In genomic region chr15:40066531-40066930, GRCh38 we compare ENCODE assay signal across 19 cellular contexts.
"Had no signal": no experiment of that assay in that cellular context is flagged by ENCODE, and none has a peak within 500 bp of the region (broad histone marks: within the 10 kb centered on the region; RNA-seq: fewer than 3 reads in every experiment).

No MANE protein-coding gene starts in this region.

- H3K4me3 ChIP-seq: gastroesophageal sphincter, heart right ventricle, lung, uterus had no signal

- H3K36me3 ChIP-seq: brain microvascular endothelial cell, gastroesophageal sphincter, neutrophil, uterus had no signal

- H3K27me3 Mint-ChIP-seq: activated CD8-positive, alpha-beta T cell treated with anti-CD3 and anti-CD28 coated beads for 36 hours; activated naive CD8-positive, alpha-beta T cell treated with anti-CD3 and anti-CD28 coated beads, Interleukin-2, amount 10 ng/mL, durations not matched to agents 7 days and 5 days; effector memory CD8-positive, alpha-beta T cell had no signal

- H3K36me3 Mint-ChIP-seq: activated naive CD8-positive, alpha-beta T cell treated with anti-CD3 and anti-CD28 coated beads, Interleukin-2, amount 10 ng/mL, durations not matched to agents 7 days and 5 days had no signal

- DNase-seq: activated CD4-positive, alpha-beta T cell treated with anti-CD3 and anti-CD28 coated beads for 48 hours; activated CD8-positive, alpha-beta T cell treated with anti-CD3 and anti-CD28 coated beads for 36 hours; activated naive CD4-positive, alpha-beta T cell; activated naive CD8-positive, alpha-beta T cell treated with anti-CD3 and anti-CD28 coated beads, Interleukin-2, amount 10 ng/mL, durations not matched to agents 7 days and 5 days; activated T-cell treated with anti-CD3 and anti-CD28 coated beads, Interleukin-2, amount 50 U/mL, for 72 hours; anterior cingulate cortex; brain microvascular endothelial cell; dermis blood vessel endothelial cell; effector memory CD8-positive, alpha-beta T cell; heart right ventricle; stimulated activated CD4-positive, alpha-beta T cell treated with anti-CD3 and anti-CD28 coated beads, Interleukin-12 subunit alpha, Interleukin-12 subunit beta, amount 100 ng/mL, for 4 hours; stimulated activated CD4-positive, alpha-beta T cell treated with anti-CD3 and anti-CD28 coated beads, Interleukin-2, amount 100 ng/mL, for 24 hours; uterus had no signal

- H3K4me3 Mint-ChIP-seq: activated CD8-positive, alpha-beta T cell treated with anti-CD3 and anti-CD28 coated beads for 36 hours; activated naive CD8-positive, alpha-beta T cell treated with anti-CD3 and anti-CD28 coated beads, Interleukin-2, amount 10 ng/mL, durations not matched to agents 7 days and 5 days; activated T-cell treated with anti-CD3 and anti-CD28 coated beads, Interleukin-2, amount 50 U/mL, for 72 hours; effector memory CD8-positive, alpha-beta T cell; stimulated activated effector memory CD8-positive, alpha-beta T cell treated with anti-CD3 and anti-CD28 coated beads, Interleukin-12 subunit alpha, Interleukin-12 subunit beta, amount 100 ng/mL, for 72 hours; T-helper 1 cell treated with Interleukin-12 subunit alpha and Interleukin-12 subunit beta and Interleukin-4 antibody, amounts not matched to agents 30 μg/mL and 1 μg/mL, for 36 hours had no signal

- H3K9ac ChIP-seq: parathyroid adenoma had no signal

- H3K9me3 Mint-ChIP-seq: activated CD8-positive, alpha-beta T cell treated with anti-CD3 and anti-CD28 coated beads for 36 hours; activated naive CD8-positive, alpha-beta T cell treated with anti-CD3 and anti-CD28 coated beads, Interleukin-2, amount 10 ng/mL, durations not matched to agents 7 days and 5 days; activated T-cell treated with anti-CD3 and anti-CD28 coated beads, Interleukin-2, amount 50 U/mL, for 72 hours; effector memory CD8-positive, alpha-beta T cell; stimulated activated effector memory CD8-positive, alpha-beta T cell treated with anti-CD3 and anti-CD28 coated beads, Interleukin-12 subunit alpha, Interleukin-12 subunit beta, amount 100 ng/mL, for 72 hours; T-helper 1 cell treated with Interleukin-12 subunit alpha and Interleukin-12 subunit beta and Interleukin-4 antibody, amounts not matched to agents 30 μg/mL and 1 μg/mL, for 36 hours had no signal

- H3K27me3 ChIP-seq: brain microvascular endothelial cell, gastroesophageal sphincter, heart right ventricle, neutrophil, uterus had no signal

- H3K27ac ChIP-seq: brain microvascular endothelial cell, gastroesophageal sphincter, heart right ventricle, neutrophil, parathyroid adenoma, uterus had no signal

- H3K27ac Mint-ChIP-seq: activated CD8-positive, alpha-beta T cell treated with anti-CD3 and anti-CD28 coated beads for 36 hours; activated naive CD8-positive, alpha-beta T cell treated with anti-CD3 and anti-CD28 coated beads, Interleukin-2, amount 10 ng/mL, durations not matched to agents 7 days and 5 days; activated T-cell treated with anti-CD3 and anti-CD28 coated beads, Interleukin-2, amount 50 U/mL, for 72 hours; effector memory CD8-positive, alpha-beta T cell; stimulated activated effector memory CD8-positive, alpha-beta T cell treated with anti-CD3 and anti-CD28 coated beads, Interleukin-12 subunit alpha, Interleukin-12 subunit beta, amount 100 ng/mL, for 72 hours; T-helper 1 cell treated with Interleukin-12 subunit alpha and Interleukin-12 subunit beta and Interleukin-4 antibody, amounts not matched to agents 30 μg/mL and 1 μg/mL, for 36 hours had no signal

- H3K9me3 ChIP-seq: gastroesophageal sphincter, heart right ventricle, neutrophil, uterus had no signal
